In the genomic region with DNA sequence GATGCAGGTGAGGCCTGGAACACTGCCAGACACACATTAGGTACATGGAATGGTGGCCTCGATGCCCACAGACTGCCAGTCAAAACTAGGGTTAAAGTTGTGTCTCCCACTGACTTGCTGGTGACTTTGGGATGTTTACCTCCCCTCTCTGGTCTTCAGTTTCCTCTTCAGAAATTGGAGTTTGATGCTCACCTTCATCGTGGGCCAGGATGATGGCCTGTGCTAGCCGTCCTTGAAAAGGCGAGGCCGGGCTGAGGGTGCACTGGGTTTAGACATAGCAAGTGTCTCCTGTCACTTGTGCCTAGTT, we compare ENCODE assay signal across 10 cellular contexts. TPM values are rescaled to one million over a fixed set of nuclear protein-coding genes. Genes with fewer than 3 reads are reported as not detected.
DNase-seq lines count a peak whose midpoint lies in the region; ATAC-seq and TF ChIP-seq lines count a peak whose summit lies in the region.
"Had no signal": no experiment of that assay in that cellular context is flagged by ENCODE, and none has a peak within 500 bp of the region (broad histone marks: within the 10 kb centered on the region; RNA-seq: fewer than 3 reads in every experiment).

No MANE protein-coding gene starts in this region.

- H3K4me3 ChIP-seq in Karpas-422 (ENCODE audit: low read length) = peak overlapping the region; percentile 65; the same call in 1 of the 2 replicates

- H3K9me3 ChIP-seq in Karpas-422 (ENCODE audit: low read length) = no peaks in the 10 kb centered on the region

- no peak for TF ChIP-seq CTCF in C4-2B (conservative IDR thresholded peaks at IDR 0.05)

- peaks cover 12% of the 10 kb centered on the region for H3K4me1 Mint-ChIP-seq in central memory CD8-positive, alpha-beta T cell
- peaks cover 4 to 7% (median 6%) of the 10 kb centered on the region in 4 donors for H3K4me1 Mint-ChIP-seq in naive thymus-derived CD8-positive, alpha-beta T cell

- H3K9me2 ChIP-seq in Karpas-422 (replicated peaks; ENCODE audit: insufficient read depth, low read length) = no peaks in the 10 kb centered on the region

- H3K27ac ChIP-seq in C4-2B (peak overlapping the region; percentile 78), Karpas-422 (ENCODE audit: low read length) (no peak overlapping the region)

- peaks cover 27% of the 10 kb centered on the region for H3K27me3 Mint-ChIP-seq in central memory CD8-positive, alpha-beta T cell
- H3K27me3 Mint-ChIP-seq in naive thymus-derived CD8-positive, alpha-beta T cell = peaks cover 5 to 29% (median 8%) of the 10 kb centered on the region in 5 donors

- ATAC-seq in central memory CD8-positive, alpha-beta T cell (replicated peaks; ENCODE audit: extremely low read depth, poor library complexity, severe bottlenecking) = no peak
- ATAC-seq in naive thymus-derived CD8-positive, alpha-beta T cell = no peak
- ATAC-seq in GM18870 (IDR thresholded peaks at IDR 0.05; ENCODE audit: unreplicated experiment) = no peak

- peaks cover 11% of the 10 kb centered on the region for H3K4me1 ChIP-seq in Karpas-422 (ENCODE audit: low read length)

- peaks cover 6% of the 10 kb centered on the region for H3K36me3 Mint-ChIP-seq in central memory CD8-positive, alpha-beta T cell (ENCODE audit: insufficient read depth)
- no peaks in the 10 kb centered on the region for H3K36me3 Mint-ChIP-seq in naive thymus-derived CD8-positive, alpha-beta T cell

- H3K27ac Mint-ChIP-seq in central memory CD8-positive, alpha-beta T cell (ENCODE audit: low read depth) = no peak overlapping the region
- H3K27ac Mint-ChIP-seq in naive thymus-derived CD8-positive, alpha-beta T cell = peak overlapping the region in 9 of 10 donors; percentile 13 to 93 (median 77)

- no peaks in the 10 kb centered on the region for H3K36me3 ChIP-seq in Karpas-422 (ENCODE audit: insufficient read depth, low read length)

- H2AFZ ChIP-seq in Karpas-422 (ENCODE audit: low read length) = peak overlapping the region; percentile 84

- no peaks in the 10 kb centered on the region for H3K9me3 Mint-ChIP-seq in central memory CD8-positive, alpha-beta T cell
- H3K9me3 Mint-ChIP-seq in naive thymus-derived CD8-positive, alpha-beta T cell = no peaks in the 10 kb centered on the region

- H3K27me3 ChIP-seq in Karpas-422 (ENCODE audit: low read length) = no peaks in the 10 kb centered on the region

- DNase-seq in Karpas-422 (no peak), T1000 (lab: John Stamatoyannopoulos, UW) (no peak), GF-D8 (lab: John Stamatoyannopoulos, UW) (no peak), NAMALWA (ENCODE audit: low spot score) (no peak)
- DNase-seq in central memory CD8-positive, alpha-beta T cell (ENCODE audit: low spot score in 2 of 2) = no peak
- DNase-seq in naive thymus-derived CD8-positive, alpha-beta T cell = no peak

- H3K4me3 Mint-ChIP-seq in central memory CD8-positive, alpha-beta T cell = peak overlapping the region; percentile 85
- peak overlapping the region; percentile 72 to 88 (median 86) for H3K4me3 Mint-ChIP-seq in naive thymus-derived CD8-positive, alpha-beta T cell

- POLR2A ChIA-PET in naive thymus-derived CD8-positive, alpha-beta T cell (lab: Charles Lee) = no interaction called here

- H3K4me2 ChIP-seq in Karpas-422 (ENCODE audit: low read depth, low read length, poor library complexity, severe bottlenecking) = peak overlapping the region; percentile 70

- no peaks in the 10 kb centered on the region for H4K20me1 ChIP-seq in Karpas-422 (ENCODE audit: insufficient read depth, low read depth, low read length)

- no peaks in the 10 kb centered on the region for H3K79me2 ChIP-seq in Karpas-422 (ENCODE audit: low read length)

- H3K9ac ChIP-seq in Karpas-422 (ENCODE audit: low read length) = peak overlapping the region; percentile 60

RNA-seq across cellular contexts. Expression of a gene that starts 49.0 kb away (rescaled TPM):
- total RNA-seq in Karpas-422 (2014; rRNA removed; shearing (Covaris generic); ENCODE audit: low replicate concordance) = not detected in 2 replicates
- total RNA-seq in naive thymus-derived CD8-positive, alpha-beta T cell = not detected
- polyA plus RNA-seq in naive thymus-derived CD8-positive, alpha-beta T cell = not detected
- total RNA-seq: LHCN-M2, omental fat pad had no signal
